Comparison of ENCODE assay signal across 7 cellular contexts in the genomic region with DNA sequence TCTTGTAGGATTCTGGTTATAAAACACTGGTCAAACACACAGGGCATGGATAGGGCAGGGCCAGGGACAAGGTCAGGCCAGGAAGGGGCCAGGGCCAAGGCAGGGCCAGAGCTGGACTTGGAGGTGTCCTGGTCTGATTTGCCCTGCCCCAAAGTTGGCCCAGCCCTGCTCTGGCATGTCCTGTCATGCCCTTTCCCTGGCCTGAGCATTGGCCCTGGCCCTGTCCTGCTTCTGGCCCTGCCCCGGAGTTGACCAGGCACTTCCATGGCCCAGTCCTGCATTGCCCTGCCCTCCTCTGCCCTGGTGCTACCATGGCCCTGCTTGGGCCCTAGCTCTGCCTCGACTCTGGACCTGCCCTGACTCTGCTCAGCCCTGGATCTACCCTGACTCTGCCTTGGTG.
DNase-seq lines count a peak whose midpoint lies in the region; ATAC-seq and TF ChIP-seq lines count a peak whose summit lies in the region.
"Not testable (repeated sequence)": the region's sequence is repeated elsewhere in the genome, so short reads cannot be mapped to it uniquely, and the experiment has no call there.

No MANE protein-coding gene starts in this region.

- not testable (repeated sequence) for TF ChIP-seq EP300 in transverse colon (IDR thresholded peaks at IDR 0.05; ENCODE audit: low read depth)

- not testable (repeated sequence) for H3K36me3 ChIP-seq in Karpas-422 (ENCODE audit: insufficient read depth, low read length); endodermal cell (ENCODE audit: control insufficient read depth, insufficient read depth, low read length); lower lobe of right lung; transverse colon

- H3K4me3 ChIP-seq in Karpas-422 (ENCODE audit: low read length); endodermal cell (ENCODE audit: low read length); lower lobe of right lung; transverse colon: not testable (repeated sequence)

- H3K36me3 Mint-ChIP-seq in endodermal cell (ENCODE audit: low read depth) = not testable (repeated sequence)

- in situ Hi-C loops in transverse colon (cut with MboI; ENCODE audit: low pct_ligation_motif_present in 1 of 4, low pct_unique_long_range_greater_than_20kb in 1 of 4, low sequenced_read_pairs in 3 of 4) = not testable (repeated sequence)

- not testable (repeated sequence) for H3K27me3 Mint-ChIP-seq in endodermal cell (ENCODE audit: insufficient read depth)

- H3K9me2 ChIP-seq in Karpas-422 (replicated peaks; ENCODE audit: insufficient read depth, low read length) = not testable (repeated sequence)

- H4K20me1 ChIP-seq in Karpas-422 (ENCODE audit: insufficient read depth, low read depth, low read length) = not testable (repeated sequence)

- not testable (repeated sequence) for H3K27ac Mint-ChIP-seq in endodermal cell

- DNase-seq in Karpas-422 (peak; percentile 7), endodermal cell (peak; percentile 7), left cardiac atrium (peak; percentile 14), lower lobe of right lung (peak; percentile 43), posterior vena cava (ENCODE audit: low spot score) (peak; percentile 78), transverse colon (peak; percentile 4)
- peak; percentile 61 for DNase-seq in activated effector memory CD4-positive, alpha-beta T cell treated with anti-CD3 and anti-CD28 coated beads, Interleukin-2, amount 50 U/mL, for 16 hours

- H3K27me3 ChIP-seq in Karpas-422 (ENCODE audit: low read length); endodermal cell (ENCODE audit: control insufficient read depth, insufficient read depth, low read length, poor library complexity, severe bottlenecking); lower lobe of right lung (ENCODE audit: low read depth); transverse colon: not testable (repeated sequence)

- H3K4me1 ChIP-seq in Karpas-422 (ENCODE audit: low read length); endodermal cell (ENCODE audit: control insufficient read depth, insufficient read depth, low read length); lower lobe of right lung; transverse colon: not testable (repeated sequence)

- intact Hi-C loops in left cardiac atrium (cut with DNase I); lower lobe of right lung (cut with DNase I); posterior vena cava (cut with DNase I); transverse colon (cut with DNase I; ENCODE audit: low total_unique reads): not testable (repeated sequence)

- H3K9me3 Mint-ChIP-seq in endodermal cell = not testable (repeated sequence)

- H3K4me3 Mint-ChIP-seq in endodermal cell = not testable (repeated sequence)

- TF ChIP-seq POLR2A in transverse colon (IDR thresholded peaks at IDR 0.05) = not testable (repeated sequence)

- H2AFZ ChIP-seq in Karpas-422 (ENCODE audit: low read length) = not testable (repeated sequence)

- not testable (repeated sequence) for H3K79me2 ChIP-seq in Karpas-422 (ENCODE audit: low read length)

- 95% methylated on average over 1 of the region's 2 CpGs; no CpG with 5 or more reads in 1 of the 2 experiments for WGBS in endodermal cell (ENCODE audit: insufficient coverage in 1 of 2, insufficient read length in 1 of 2), 2 experiments
- WGBS in transverse colon (ENCODE audit: low coverage in 1 of 2), 2 donors = 67% methylated on average over 2 of the region's 2 CpGs; no CpG with 5 or more reads in 1 of the 2 donors

- H3K9ac ChIP-seq in Karpas-422 (ENCODE audit: low read length); endodermal cell (ENCODE audit: extremely low read depth, low read length, poor library complexity, severe bottlenecking): not testable (repeated sequence)

- not testable (repeated sequence) for ATAC-seq in left cardiac atrium, lower lobe of right lung

- not testable (repeated sequence) for H3K27ac ChIP-seq in Karpas-422 (ENCODE audit: low read length); endodermal cell (ENCODE audit: low read depth, low read length); lower lobe of right lung; transverse colon

- H3K4me1 Mint-ChIP-seq in endodermal cell = not testable (repeated sequence)

- H3K9me3 ChIP-seq in Karpas-422 (ENCODE audit: low read length); endodermal cell (ENCODE audit: control insufficient read depth, low read length); lower lobe of right lung; transverse colon: not testable (repeated sequence)

- not testable (repeated sequence) for H3K4me2 ChIP-seq in Karpas-422 (ENCODE audit: low read depth, low read length, poor library complexity, severe bottlenecking)

- not testable (repeated sequence) for TF ChIP-seq CTCF in endodermal cell (conservative IDR thresholded peaks at IDR 0.05); lower lobe of right lung (IDR thresholded peaks at IDR 0.05); transverse colon (IDR thresholded peaks at IDR 0.05)

Comparison
In these comparisons a context has a peak if more than half of its experiments do, and no peak if none do; other contexts are left out.
1. DNase-seq: peak in every context shown above with its lines; median percentile 78 in posterior vena cava; 61 in activated effector memory CD4-positive, alpha-beta T cell treated with anti-CD3 and anti-CD28 coated beads, Interleukin-2, amount 50 U/mL, for 16 hours; 43 in lower lobe of right lung; 14 in left cardiac atrium; 7 in Karpas-422; 7 in endodermal cell; 4 in transverse colon.